In genomic region chr21:45525153-45525909, GRCh38 we compare ENCODE assay signal across 18 cellular contexts. TPM values are rescaled to one million over a fixed set of nuclear protein-coding genes. Genes with fewer than 3 reads are reported as not detected.
A peak's percentile ranks its signal among the peaks of the same experiment; 100 is the strongest.
DNase-seq lines count a peak whose midpoint lies in the region; ATAC-seq and TF ChIP-seq lines count a peak whose summit lies in the region.
"Had no signal": no experiment of that assay in that cellular context is flagged by ENCODE, and none has a peak within 500 bp of the region (broad histone marks: within the 10 kb centered on the region; RNA-seq: fewer than 3 reads in every experiment).

No MANE protein-coding gene starts in this region.

- intact Hi-C loops in heart left ventricle (cut with DNase I), result no loop called here

- no peak for TF ChIP-seq POLR2A in heart left ventricle (IDR thresholded peaks at IDR 0.05)

- TF ChIP-seq CTCF in heart left ventricle (IDR thresholded peaks at IDR 0.05) (no peak), type B pancreatic cell (conservative IDR thresholded peaks at IDR 0.05) (no peak), GM10248 (IDR thresholded peaks at IDR 0.05; ENCODE audit: control extremely low read depth, extremely low read depth, low read depth, missing control alignments) (no peak)

- DNase-seq in activated naive CD4-positive, alpha-beta T cell treated with anti-CD3 and anti-CD28 coated beads, Interleukin-2, amount 50 U/mL, for 16 hours, result peak; percentile 0
- no peak for DNase-seq in activated naive CD4-positive, alpha-beta T cell (lab: John Stamatoyannopoulos, UW)
- DNase-seq in heart left ventricle (peak in 4 of 5 donors; percentile 51 to 85 (median 80)), mucosa of gallbladder (ENCODE audit: low spot score) (peak; percentile 48), type B pancreatic cell (ENCODE audit: extremely low spot score, unreplicated experiment) (peak; percentile 67), GM10248 (ENCODE audit: extremely low spot score) (no peak)
- DNase-seq in activated T-cell treated with anti-CD3 and anti-CD28 coated beads, Interleukin-2, amount 50 U/mL, for 4 hours, result no peak
- DNase-seq: ACHN; activated CD4-positive, alpha-beta T cell treated with anti-CD3 and anti-CD28 coated beads, Interleukin-2, amount 50 U/mL, for 48 hours; activated gamma-delta T cell treated with Interleukin-2 at 50 U/mL for 16 hours; brain microvascular endothelial cell; effector CD8-positive, alpha-beta T cell; mesendoderm; NCI-H146; NCI-H446 had no signal

- no peak overlapping the region for H3K4me3 ChIP-seq in heart left ventricle
- H3K4me3 ChIP-seq: SJSA1 had no signal

- H3K4me1 Mint-ChIP-seq in type B pancreatic cell (ENCODE audit: unreplicated experiment), result no peaks in the 10 kb centered on the region
- no peaks in the 10 kb centered on the region for H3K4me1 Mint-ChIP-seq in activated T-cell treated with anti-CD3 and anti-CD28 coated beads, Interleukin-2, amount 50 U/mL, for 4 hours (ENCODE audit: low read depth)
- H3K4me1 Mint-ChIP-seq: CD8-positive, alpha-beta memory T cell had no signal

- peaks cover 0 to 7% (median 0%) of the 10 kb centered on the region in 9 donors for H3K36me3 ChIP-seq in heart left ventricle

- peaks cover 29% of the 10 kb centered on the region for H3K36me3 Mint-ChIP-seq in type B pancreatic cell
- peaks cover 34% of the 10 kb centered on the region for H3K36me3 Mint-ChIP-seq in activated T-cell treated with anti-CD3 and anti-CD28 coated beads, Interleukin-2, amount 50 U/mL, for 4 hours (ENCODE audit: insufficient read depth)

- no peak overlapping the region for H3K4me3 Mint-ChIP-seq in type B pancreatic cell
- no peak overlapping the region for H3K4me3 Mint-ChIP-seq in activated T-cell treated with anti-CD3 and anti-CD28 coated beads, Interleukin-2, amount 50 U/mL, for 4 hours
- H3K4me3 Mint-ChIP-seq: CD8-positive, alpha-beta memory T cell had no signal

- H3K27ac Mint-ChIP-seq in type B pancreatic cell, result no peak overlapping the region

- H3K27me3 ChIP-seq in heart left ventricle, result no peaks in the 10 kb centered on the region
- H3K27me3 ChIP-seq: brain microvascular endothelial cell, SJSA1 had no signal

- H3K27ac ChIP-seq in heart left ventricle, result peak overlapping the region in 3 of 12 donors; percentile 22 to 57 (median 28)
- H3K27ac ChIP-seq: brain microvascular endothelial cell, SJSA1 had no signal

- CTCF ChIA-PET in GM10248 (lab: Yijun Ruan, JAX), result no interaction called here

- POLR2A ChIA-PET in GM10248 (lab: Yijun Ruan, JAX), result no interaction called here

- H3K4me1 ChIP-seq in heart left ventricle, result peaks cover 0 to 8% (median 0%) of the 10 kb centered on the region in 12 donors
- H3K4me1 ChIP-seq: SJSA1 had no signal

- H3K9me3 Mint-ChIP-seq in type B pancreatic cell, result no peaks in the 10 kb centered on the region
- H3K9me3 Mint-ChIP-seq in activated T-cell treated with anti-CD3 and anti-CD28 coated beads, Interleukin-2, amount 50 U/mL, for 4 hours, result peaks cover 9% of the 10 kb centered on the region

- peak; percentile 55 to 85 (median 72) for ATAC-seq in heart left ventricle
- no peak for ATAC-seq in GM19328 (IDR thresholded peaks at IDR 0.05; ENCODE audit: unreplicated experiment)
- no peak for ATAC-seq in activated T-cell treated with anti-CD3 and anti-CD28 coated beads, Interleukin-2, amount 50 U/mL, for 4 hours

- H3K9me3 ChIP-seq in heart left ventricle, result peaks cover 0 to 24% (median 14%) of the 10 kb centered on the region in 12 donors
- H3K9me3 ChIP-seq: SJSA1 had no signal

- H3K27me3 Mint-ChIP-seq in type B pancreatic cell, result no peaks in the 10 kb centered on the region
- H3K27me3 Mint-ChIP-seq in activated T-cell treated with anti-CD3 and anti-CD28 coated beads, Interleukin-2, amount 50 U/mL, for 4 hours (ENCODE audit: low read depth), result no peaks in the 10 kb centered on the region
- H3K27me3 Mint-ChIP-seq: CD8-positive, alpha-beta memory T cell had no signal

- WGBS in heart left ventricle, 4 donors, result 71 to 89% (median 74%) methylated on average over 24 to 29 of the region's 29 CpGs

RNA-seq across cellular contexts. Expression of gene SLC19A1, which starts 16.9 kb away (rescaled TPM):
- total RNA-seq in heart left ventricle (1 to 10 TPM; 2.4 to 7.0 (median 3.0) TPM), mucosa of gallbladder (7.0 TPM), type B pancreatic cell (ENCODE audit: low replicate concordance) (10.6 and 28.2 TPM in 2 replicates)
- polyA plus RNA-seq in heart left ventricle, result 1 to 10 TPM; 3.5 to 4.3 TPM
- 10 to 100 TPM; 69.0 to 94.9 (median 77.7) TPM for total RNA-seq in activated T-cell treated with anti-CD3 and anti-CD28 coated beads, Interleukin-2, amount 50 U/mL, for 4 hours

Comparison
In these comparisons a context has a peak if more than half of its experiments do, and no peak if none do; other contexts are left out.
1. DNase-seq: peak in activated naive CD4-positive, alpha-beta T cell treated with anti-CD3 and anti-CD28 coated beads, Interleukin-2, amount 50 U/mL, for 16 hours (single experiment), heart left ventricle (4 of 5), mucosa of gallbladder (single experiment) and type B pancreatic cell (single experiment); none in activated naive CD4-positive, alpha-beta T cell (0 of 4), GM10248 (single experiment) and activated T-cell treated with anti-CD3 and anti-CD28 coated beads, Interleukin-2, amount 50 U/mL, for 4 hours (single experiment).
2. ATAC-seq: peak in heart left ventricle (4 of 4); none in GM19328 (single experiment) and activated T-cell treated with anti-CD3 and anti-CD28 coated beads, Interleukin-2, amount 50 U/mL, for 4 hours (0 of 2).